Comparison of ENCODE assay signal across 1 cellular context in genomic region chr3:197680955-197681521, GRCh38.
TF ChIP-seq lines count a peak whose summit lies in the region.

No MANE protein-coding gene starts in this region.

TF ChIP-seq in H1, 55 proteins besides CTCF, POLR2A, EP300 and RAD21 (continued from another document):
- no peak for TF ChIP-seq CHD7 (IDR thresholded peaks at IDR 0.05; ENCODE audit: insufficient replicate concordance, low read length)
- no peak for TF ChIP-seq ZNF274 (IDR thresholded peaks at IDR 0.05; ENCODE audit: borderline replicate concordance, extremely low read depth, low read length)
- no peak for TF ChIP-seq EGR1 (IDR thresholded peaks at IDR 0.05; ENCODE audit: borderline replicate concordance, low read depth, low read length)
- no peak for TF ChIP-seq ASH2L (IDR thresholded peaks at IDR 0.05; ENCODE audit: low read length)
